ENCODE assay signal across 1 cellular context in genomic region chr1:207022996-207023679, GRCh38.
TF ChIP-seq lines count a peak whose summit lies in the region.

No MANE protein-coding gene starts in this region.

TF ChIP-seq in H1, 55 proteins besides CTCF, POLR2A, EP300 and RAD21:
- TF ChIP-seq SP2 (IDR thresholded peaks at IDR 0.05; ENCODE audit: low read length) (no peak), RBBP5 (IDR thresholded peaks at IDR 0.05; ENCODE audit: borderline replicate concordance, low read depth, low read length) (no peak), SUZ12 (IDR thresholded peaks at IDR 0.05; ENCODE audit: low read length) (no peak), CHD1 (IDR thresholded peaks at IDR 0.05; ENCODE audit: low read depth, low read length) (no peak), SRF (IDR thresholded peaks at IDR 0.05; ENCODE audit: low read depth, low read length) (no peak), CREB1 (IDR thresholded peaks at IDR 0.05) (no peak), EZH2 (IDR thresholded peaks at IDR 0.05; ENCODE audit: low read depth, low read length, severe bottlenecking) (no peak), BCL11A (IDR thresholded peaks at IDR 0.05; ENCODE audit: low read depth in 2 of 2, low read length in 2 of 2) (no peak), TCF12 (IDR thresholded peaks at IDR 0.05; ENCODE audit: low read depth, low read length) (no peak), SP4 (IDR thresholded peaks at IDR 0.05; ENCODE audit: low read length) (no peak), JUN (IDR thresholded peaks at IDR 0.05; ENCODE audit: low read depth, low read length) (no peak), CBX8 (IDR thresholded peaks at IDR 0.05; ENCODE audit: borderline replicate concordance, low read depth, low read length) (no peak), RFX5 (IDR thresholded peaks at IDR 0.05; ENCODE audit: borderline replicate concordance, low read depth, low read length) (no peak), SAP30 (IDR thresholded peaks at IDR 0.05; ENCODE audit: insufficient read depth, insufficient replicate concordance, low read length) (no peak), BRCA1 (IDR thresholded peaks at IDR 0.05; ENCODE audit: low read depth, low read length) (no peak), CHD7 (IDR thresholded peaks at IDR 0.05; ENCODE audit: insufficient replicate concordance, low read length) (no peak)
